9 cellular contexts compared by ENCODE assay signal in the genomic region with DNA sequence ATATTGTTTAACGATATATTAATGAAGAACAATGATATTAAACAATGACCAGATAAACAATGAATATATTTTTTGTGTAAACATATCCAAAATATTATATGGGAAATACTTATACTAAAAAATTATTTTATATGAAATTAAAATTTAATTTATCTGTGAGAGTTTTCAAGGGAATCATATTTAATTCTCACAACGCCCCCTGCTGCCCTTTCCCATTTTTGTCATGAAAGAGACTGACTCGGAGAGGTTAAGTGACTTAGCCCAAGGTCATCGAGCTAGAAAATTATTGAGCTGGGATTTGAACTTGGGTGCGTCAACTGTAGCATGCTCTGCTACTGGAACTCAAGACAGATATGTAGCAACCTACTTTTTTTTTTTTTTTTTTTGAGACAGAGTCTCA. TPM values are rescaled to one million over a fixed set of nuclear protein-coding genes. Genes with fewer than 3 reads are reported as not detected.
DNase-seq lines count a peak whose midpoint lies in the region; ATAC-seq and TF ChIP-seq lines count a peak whose summit lies in the region.
"Had no signal": no experiment of that assay in that cellular context is flagged by ENCODE, and none has a peak within 500 bp of the region (broad histone marks: within the 10 kb centered on the region; RNA-seq: fewer than 3 reads in every experiment).

No MANE protein-coding gene starts in this region.

- ATAC-seq in SK-N-SH treated with all-trans-retinoic acid at 6 μM for 48 hours: peak; percentile 24; the same call in 2 of the 3 replicates
- ATAC-seq in omental fat pad (ENCODE audit: low FRiP score): no peak
- ATAC-seq in GM21390 (IDR thresholded peaks at IDR 0.05; ENCODE audit: unreplicated experiment): no peak

- no peak overlapping the region for H3K4me3 ChIP-seq in fibroblast of mammary gland (ENCODE audit: control insufficient read depth, low read depth, low read length)
- H3K4me3 ChIP-seq: SJSA1 had no signal

- DNase-seq in stimulated activated CD4-positive, alpha-beta T cell treated with anti-CD3 and anti-CD28 coated beads, Interleukin-2, amount 100 ng/mL, for 24 hours: peak; percentile 44 to 48
- no peak for DNase-seq in stimulated activated CD4-positive, alpha-beta T cell treated with anti-CD3 and anti-CD28 coated beads, Interleukin-12 subunit alpha, Interleukin-12 subunit beta, amount 100 ng/mL, for 4 hours
- DNase-seq in fibroblast of mammary gland (ENCODE audit: low read depth): peak; percentile 58
- no peak for DNase-seq in omental fat pad (ENCODE audit: low spot score)
- DNase-seq in islet precursor cell: no peak
- no peak for DNase-seq in ecto neural progenitor cell (ENCODE audit: low spot score)

- peak; percentile 50 for TF ChIP-seq CTCF in fibroblast of mammary gland (conservative IDR thresholded peaks at IDR 0.05; ENCODE audit: control insufficient read depth, insufficient read depth, low read depth, low read length)
- no peak for TF ChIP-seq CTCF in omental fat pad (IDR thresholded peaks at IDR 0.05)

TF ChIP-seq in SK-N-SH treated with all-trans-retinoic acid at 6 μM for 48 hours, 23 proteins besides CTCF, POLR2A, EP300 and RAD21:
- TF ChIP-seq, protein P1, sequence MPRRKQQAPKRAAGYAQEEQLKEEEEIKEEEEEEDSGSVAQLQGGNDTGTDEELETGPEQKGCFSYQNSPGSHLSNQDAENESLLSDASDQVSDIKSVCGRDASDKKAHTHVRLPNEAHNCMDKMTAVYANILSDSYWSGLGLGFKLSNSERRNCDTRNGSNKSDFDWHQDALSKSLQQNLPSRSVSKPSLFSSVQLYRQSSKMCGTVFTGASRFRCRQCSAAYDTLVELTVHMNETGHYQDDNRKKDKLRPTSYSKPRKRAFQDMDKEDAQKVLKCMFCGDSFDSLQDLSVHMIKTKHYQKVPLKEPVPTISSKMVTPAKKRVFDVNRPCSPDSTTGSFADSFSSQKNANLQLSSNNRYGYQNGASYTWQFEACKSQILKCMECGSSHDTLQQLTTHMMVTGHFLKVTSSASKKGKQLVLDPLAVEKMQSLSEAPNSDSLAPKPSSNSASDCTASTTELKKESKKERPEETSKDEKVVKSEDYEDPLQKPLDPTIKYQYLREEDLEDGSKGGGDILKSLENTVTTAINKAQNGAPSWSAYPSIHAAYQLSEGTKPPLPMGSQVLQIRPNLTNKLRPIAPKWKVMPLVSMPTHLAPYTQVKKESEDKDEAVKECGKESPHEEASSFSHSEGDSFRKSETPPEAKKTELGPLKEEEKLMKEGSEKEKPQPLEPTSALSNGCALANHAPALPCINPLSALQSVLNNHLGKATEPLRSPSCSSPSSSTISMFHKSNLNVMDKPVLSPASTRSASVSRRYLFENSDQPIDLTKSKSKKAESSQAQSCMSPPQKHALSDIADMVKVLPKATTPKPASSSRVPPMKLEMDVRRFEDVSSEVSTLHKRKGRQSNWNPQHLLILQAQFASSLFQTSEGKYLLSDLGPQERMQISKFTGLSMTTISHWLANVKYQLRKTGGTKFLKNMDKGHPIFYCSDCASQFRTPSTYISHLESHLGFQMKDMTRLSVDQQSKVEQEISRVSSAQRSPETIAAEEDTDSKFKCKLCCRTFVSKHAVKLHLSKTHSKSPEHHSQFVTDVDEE (CRISPR knock-in tag; IDR thresholded peaks at IDR 0.05): no peak
- TF ChIP-seq GLIS3 (CRISPR knock-in tag; IDR thresholded peaks at IDR 0.05) (no peak), ESRRG (CRISPR knock-in tag; IDR thresholded peaks at IDR 0.05) (no peak), PPARA (CRISPR knock-in tag; IDR thresholded peaks at IDR 0.05; ENCODE audit: borderline replicate concordance) (no peak), ZFP3 (CRISPR knock-in tag; IDR thresholded peaks at IDR 0.05) (no peak), SNAI2 (CRISPR knock-in tag; IDR thresholded peaks at IDR 0.05) (no peak), ZFP30 (CRISPR knock-in tag; IDR thresholded peaks at IDR 0.05) (no peak), TCF4 (CRISPR knock-in tag; IDR thresholded peaks at IDR 0.05; ENCODE audit: borderline replicate concordance) (no peak), TOX (CRISPR knock-in tag; IDR thresholded peaks at IDR 0.05; ENCODE audit: borderline replicate concordance) (no peak), RARB (CRISPR knock-in tag; IDR thresholded peaks at IDR 0.05) (no peak), CSDC2 (CRISPR knock-in tag; IDR thresholded peaks at IDR 0.05) (no peak), ISL1 (CRISPR knock-in tag; IDR thresholded peaks at IDR 0.05) (no peak), OSR1 (CRISPR knock-in tag; IDR thresholded peaks at IDR 0.05) (no peak), ZC3H10 (CRISPR knock-in tag; IDR thresholded peaks at IDR 0.05) (no peak), ARNTL (CRISPR knock-in tag; IDR thresholded peaks at IDR 0.05; ENCODE audit: borderline replicate concordance, low read depth) (no peak)
- TF ChIP-seq, protein P2, sequence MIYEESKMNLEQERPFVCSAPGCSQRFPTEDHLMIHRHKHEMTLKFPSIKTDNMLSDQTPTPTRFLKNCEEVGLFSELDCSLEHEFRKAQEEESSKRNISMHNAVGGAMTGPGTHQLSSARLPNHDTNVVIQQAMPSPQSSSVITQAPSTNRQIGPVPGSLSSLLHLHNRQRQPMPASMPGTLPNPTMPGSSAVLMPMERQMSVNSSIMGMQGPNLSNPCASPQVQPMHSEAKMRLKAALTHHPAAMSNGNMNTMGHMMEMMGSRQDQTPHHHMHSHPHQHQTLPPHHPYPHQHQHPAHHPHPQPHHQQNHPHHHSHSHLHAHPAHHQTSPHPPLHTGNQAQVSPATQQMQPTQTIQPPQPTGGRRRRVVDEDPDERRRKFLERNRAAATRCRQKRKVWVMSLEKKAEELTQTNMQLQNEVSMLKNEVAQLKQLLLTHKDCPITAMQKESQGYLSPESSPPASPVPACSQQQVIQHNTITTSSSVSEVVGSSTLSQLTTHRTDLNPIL (CRISPR knock-in tag; IDR thresholded peaks at IDR 0.05; ENCODE audit: low read depth): no peak
- TF ChIP-seq, protein P3, sequence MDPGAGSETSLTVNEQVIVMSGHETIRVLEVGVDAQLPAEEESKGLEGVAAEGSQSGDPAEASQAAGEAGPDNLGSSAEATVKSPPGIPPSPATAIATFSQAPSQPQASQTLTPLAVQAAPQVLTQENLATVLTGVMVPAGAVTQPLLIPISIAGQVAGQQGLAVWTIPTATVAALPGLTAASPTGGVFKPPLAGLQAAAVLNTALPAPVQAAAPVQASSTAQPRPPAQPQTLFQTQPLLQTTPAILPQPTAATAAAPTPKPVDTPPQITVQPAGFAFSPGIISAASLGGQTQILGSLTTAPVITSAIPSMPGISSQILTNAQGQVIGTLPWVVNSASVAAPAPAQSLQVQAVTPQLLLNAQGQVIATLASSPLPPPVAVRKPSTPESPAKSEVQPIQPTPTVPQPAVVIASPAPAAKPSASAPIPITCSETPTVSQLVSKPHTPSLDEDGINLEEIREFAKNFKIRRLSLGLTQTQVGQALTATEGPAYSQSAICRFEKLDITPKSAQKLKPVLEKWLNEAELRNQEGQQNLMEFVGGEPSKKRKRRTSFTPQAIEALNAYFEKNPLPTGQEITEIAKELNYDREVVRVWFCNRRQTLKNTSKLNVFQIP (CRISPR knock-in tag; IDR thresholded peaks at IDR 0.05; ENCODE audit: borderline replicate concordance, low read depth): no peak
- TF ChIP-seq, protein P4, sequence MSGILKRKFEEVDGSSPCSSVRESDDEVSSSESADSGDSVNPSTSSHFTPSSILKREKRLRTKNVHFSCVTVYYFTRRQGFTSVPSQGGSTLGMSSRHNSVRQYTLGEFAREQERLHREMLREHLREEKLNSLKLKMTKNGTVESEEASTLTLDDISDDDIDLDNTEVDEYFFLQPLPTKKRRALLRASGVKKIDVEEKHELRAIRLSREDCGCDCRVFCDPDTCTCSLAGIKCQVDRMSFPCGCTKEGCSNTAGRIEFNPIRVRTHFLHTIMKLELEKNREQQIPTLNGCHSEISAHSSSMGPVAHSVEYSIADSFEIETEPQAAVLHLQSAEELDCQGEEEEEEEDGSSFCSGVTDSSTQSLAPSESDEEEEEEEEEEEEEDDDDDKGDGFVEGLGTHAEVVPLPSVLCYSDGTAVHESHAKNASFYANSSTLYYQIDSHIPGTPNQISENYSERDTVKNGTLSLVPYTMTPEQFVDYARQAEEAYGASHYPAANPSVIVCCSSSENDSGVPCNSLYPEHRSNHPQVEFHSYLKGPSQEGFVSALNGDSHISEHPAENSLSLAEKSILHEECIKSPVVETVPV (CRISPR knock-in tag; IDR thresholded peaks at IDR 0.05): no peak
- TF ChIP-seq, protein P5, sequence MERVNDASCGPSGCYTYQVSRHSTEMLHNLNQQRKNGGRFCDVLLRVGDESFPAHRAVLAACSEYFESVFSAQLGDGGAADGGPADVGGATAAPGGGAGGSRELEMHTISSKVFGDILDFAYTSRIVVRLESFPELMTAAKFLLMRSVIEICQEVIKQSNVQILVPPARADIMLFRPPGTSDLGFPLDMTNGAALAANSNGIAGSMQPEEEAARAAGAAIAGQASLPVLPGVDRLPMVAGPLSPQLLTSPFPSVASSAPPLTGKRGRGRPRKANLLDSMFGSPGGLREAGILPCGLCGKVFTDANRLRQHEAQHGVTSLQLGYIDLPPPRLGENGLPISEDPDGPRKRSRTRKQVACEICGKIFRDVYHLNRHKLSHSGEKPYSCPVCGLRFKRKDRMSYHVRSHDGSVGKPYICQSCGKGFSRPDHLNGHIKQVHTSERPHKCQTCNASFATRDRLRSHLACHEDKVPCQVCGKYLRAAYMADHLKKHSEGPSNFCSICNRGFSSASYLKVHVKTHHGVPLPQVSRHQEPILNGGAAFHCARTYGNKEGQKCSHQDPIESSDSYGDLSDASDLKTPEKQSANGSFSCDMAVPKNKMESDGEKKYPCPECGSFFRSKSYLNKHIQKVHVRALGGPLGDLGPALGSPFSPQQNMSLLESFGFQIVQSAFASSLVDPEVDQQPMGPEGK (CRISPR knock-in tag; IDR thresholded peaks at IDR 0.05; ENCODE audit: borderline replicate concordance): no peak
TF ChIP-seq in SK-N-SH treated with all-trans-retinoic acid at 6 μM for 48 hours: peak in this region for 0.

RNA-seq across cellular contexts. Expression of a gene that starts 7.2 kb away (rescaled TPM):
- total RNA-seq in omental fat pad: 1 to 10 TPM in 2 of 4 donors, under 1 TPM in 1, not detected in 1; 0.36 to 1.9 (median 1.0) TPM
- total RNA-seq: SJSA1 had no signal

RNA-seq across cellular contexts. Expression of a gene that starts 22.4 kb away (rescaled TPM):
- total RNA-seq in omental fat pad: 10 to 100 TPM; 18.7 to 25.9 (median 23.4) TPM

RNA-seq across cellular contexts. Expression of a gene that starts 31.5 kb away (rescaled TPM):
- total RNA-seq in omental fat pad: not detected

RNA-seq across cellular contexts. Expression of a gene that starts 32.4 kb away (rescaled TPM):
- not detected for total RNA-seq in omental fat pad
- total RNA-seq: SJSA1 had no signal

RNA-seq across cellular contexts. Expression of a gene that starts 45.9 kb away (rescaled TPM):
- 10 to 100 TPM; 42.8 to 65.1 (median 49.4) TPM for total RNA-seq in omental fat pad

Comparison
In these comparisons a context has a peak if more than half of its experiments do, and no peak if none do; other contexts are left out.
1. DNase-seq: peak in stimulated activated CD4-positive, alpha-beta T cell treated with anti-CD3 and anti-CD28 coated beads, Interleukin-2, amount 100 ng/mL, for 24 hours (2 of 2) and fibroblast of mammary gland (single experiment); none in stimulated activated CD4-positive, alpha-beta T cell treated with anti-CD3 and anti-CD28 coated beads, Interleukin-12 subunit alpha, Interleukin-12 subunit beta, amount 100 ng/mL, for 4 hours (single experiment), omental fat pad (single experiment), islet precursor cell (single experiment) and ecto neural progenitor cell (single experiment).